In genomic region chr9:79164396-79164795, GRCh38 we compare ENCODE assay signal across 12 cellular contexts.
"Had no signal": no experiment of that assay in that cellular context is flagged by ENCODE, and none has a peak within 500 bp of the region (broad histone marks: within the 10 kb centered on the region; RNA-seq: fewer than 3 reads in every experiment).

No MANE protein-coding gene starts in this region.

- H3K9ac ChIP-seq: neural progenitor cell had no signal

- H3K36me3 ChIP-seq: adrenal gland, neural progenitor cell, transverse colon, vagina had no signal

- H3K4me2 ChIP-seq: neural progenitor cell had no signal

- H3K27ac ChIP-seq: adrenal gland, neural progenitor cell, transverse colon, vagina had no signal

- H2AFZ ChIP-seq: neural progenitor cell had no signal

- DNase-seq: activated CD4-positive, alpha-beta memory T cell treated with anti-CD3 and anti-CD28 coated beads, Interleukin-2, amount 10 ng/mL, durations not matched to agents 7 days and 5 days; activated CD4-positive, alpha-beta T cell treated with anti-CD3 and anti-CD28 coated beads for 36 hours; activated naive CD4-positive, alpha-beta T cell treated with anti-CD3 and anti-CD28 coated beads, Interleukin-2, amount 50 U/mL, for 16 hours; activated T-cell treated with anti-CD3 and anti-CD28 coated beads, Interleukin-2, amount 50 U/mL, for 24 hours; adrenal gland; stimulated activated CD4-positive, alpha-beta T cell treated with anti-CD3 and anti-CD28 coated beads, Interleukin-4, amount 100 ng/mL, for 1 hour; stimulated activated naive B cell treated with anti-CD40 and anti-IgM and Interleukin-4, amounts not matched to agents 10 μg/mL and 1 μg/mL and 100 μg/mL, for 72 hours; T-helper 17 cell; transverse colon had no signal

- H3K4me3 ChIP-seq: adrenal gland, neural progenitor cell, transverse colon, vagina had no signal

- H3K4me1 ChIP-seq: adrenal gland, neural progenitor cell, transverse colon had no signal

- ATAC-seq: activated CD4-positive, alpha-beta T cell treated with anti-CD3 and anti-CD28 coated beads for 36 hours; left lobe of liver; stimulated activated naive B cell treated with anti-CD40 and anti-IgM and Interleukin-4, amounts not matched to agents 10 μg/mL and 1 μg/mL and 100 μg/mL, for 72 hours; T-helper 17 cell had no signal

- H3K27me3 ChIP-seq: adrenal gland, neural progenitor cell, transverse colon, vagina had no signal

- H3K9me3 ChIP-seq: adrenal gland, transverse colon, vagina had no signal
